Comparison of ENCODE assay signal across 9 cellular contexts in the genomic region with DNA sequence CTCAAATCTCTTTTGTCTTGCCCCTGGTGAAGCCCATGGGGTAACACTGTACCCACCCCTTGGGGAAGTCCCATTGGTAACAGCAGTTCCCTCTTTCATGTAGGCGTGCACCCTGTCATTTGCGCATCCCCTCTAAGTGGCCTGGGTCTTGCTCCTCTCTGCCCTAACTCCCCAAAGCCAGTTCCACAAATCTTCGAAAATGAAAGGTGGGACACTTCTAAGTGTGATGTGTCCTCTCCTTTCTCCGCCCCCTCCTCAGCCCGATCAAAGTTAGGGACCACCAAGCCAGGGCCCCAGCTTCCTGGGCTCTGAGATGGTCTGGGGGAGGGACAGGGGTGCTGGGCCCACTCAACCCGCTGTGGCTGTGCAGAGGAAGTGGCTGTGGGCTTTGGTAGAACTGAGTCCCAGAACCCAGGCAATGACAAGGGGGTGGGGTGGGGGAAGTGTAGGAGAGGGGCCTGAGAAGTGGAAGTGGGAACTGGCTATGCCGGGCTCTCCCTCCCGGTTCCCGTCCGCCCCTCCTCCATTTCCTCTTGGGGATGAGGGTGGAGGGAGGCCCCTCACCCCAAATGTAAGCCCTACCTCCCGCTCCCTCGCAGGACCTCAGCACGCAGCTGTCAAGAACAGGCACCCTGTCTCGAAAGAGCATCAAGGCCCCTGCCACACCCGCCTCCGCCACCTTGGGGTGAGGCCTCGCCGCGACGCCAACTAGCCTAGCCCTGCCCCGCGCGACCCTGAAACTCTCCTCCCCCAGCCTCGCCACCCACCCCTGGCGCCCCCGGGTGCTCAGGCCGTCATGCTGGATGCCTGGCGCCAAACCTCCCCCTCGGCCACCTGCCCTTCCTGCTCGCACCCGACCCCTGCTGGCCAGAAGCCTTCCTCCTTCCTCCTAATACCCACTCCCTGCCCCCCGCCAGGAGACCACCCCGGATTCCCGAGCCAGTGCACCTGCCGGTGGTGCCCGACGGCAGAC. TPM values are rescaled to one million over a fixed set of nuclear protein-coding genes. Genes with fewer than 3 reads are reported as not detected.
DNase-seq lines count a peak whose midpoint lies in the region; ATAC-seq and TF ChIP-seq lines count a peak whose summit lies in the region.
"Had no signal": no experiment of that assay in that cellular context is flagged by ENCODE, and none has a peak within 500 bp of the region (broad histone marks: within the 10 kb centered on the region; RNA-seq: fewer than 3 reads in every experiment).

No MANE protein-coding gene starts in this region.

- H3K9me3 Mint-ChIP-seq in activated CD8-positive, alpha-beta T cell treated with anti-CD3 and anti-CD28 coated beads for 36 hours: no peaks in the 10 kb centered on the region
- H3K9me3 Mint-ChIP-seq: nephron had no signal

- H3K4me3 Mint-ChIP-seq in activated CD8-positive, alpha-beta T cell treated with anti-CD3 and anti-CD28 coated beads for 36 hours: peak overlapping the region; percentile 65
- H3K4me3 Mint-ChIP-seq: nephron had no signal

- CTCF ChIA-PET in A673 (lab: Charles Lee): no interaction called here
- CTCF ChIA-PET in activated CD8-positive, alpha-beta T cell treated with anti-CD3 and anti-CD28 coated beads for 36 hours (lab: Charles Lee): interaction anchor here (1.0 to 1.9 kb wide), 5 partner anchors 9 to 38 kb away, joined by 3 to 8 read pairs (median 5); no protein-coding TSS in a partner anchor

- intact Hi-C loops in A673 (cut with micrococcal nuclease; ENCODE audit: unreplicated experiment): no loop called here
- intact Hi-C loops in activated CD8-positive, alpha-beta T cell treated with anti-CD3 and anti-CD28 coated beads for 36 hours (cut with micrococcal nuclease): no loop called here

- no peaks in the 10 kb centered on the region for H3K9me3 ChIP-seq in A673 (ENCODE audit: low read depth, low read length, poor library complexity, severe bottlenecking)

- no peaks in the 10 kb centered on the region for H3K27me3 Mint-ChIP-seq in activated CD8-positive, alpha-beta T cell treated with anti-CD3 and anti-CD28 coated beads for 36 hours

- ATAC-seq in GM21723 (IDR thresholded peaks at IDR 0.05; ENCODE audit: unreplicated experiment) (peak; percentile 42), GM18519 (IDR thresholded peaks at IDR 0.05; ENCODE audit: low FRiP score, unreplicated experiment) (no peak)
- peak; percentile 64 for ATAC-seq in activated CD8-positive, alpha-beta T cell treated with anti-CD3 and anti-CD28 coated beads for 36 hours

- H3K27me3 ChIP-seq in A673 (replicated peaks; ENCODE audit: insufficient read depth, low read depth, low read length, poor library complexity): no peaks in the 10 kb centered on the region

- peaks cover 27% of the 10 kb centered on the region for H3K36me3 ChIP-seq in A673 (ENCODE audit: insufficient read depth, low read length, poor library complexity, severe bottlenecking)

- DNase-seq in A673 (ENCODE audit: low spot score) (no peak), iPS-NIHi7 (ENCODE audit: extremely low spot score) (peak; percentile 65), OCI-M1 (lab: John Stamatoyannopoulos, UW) (no peak), kidney tubule cell (ENCODE audit: low spot score) (no peak), NCI-H2029 (lab: John Stamatoyannopoulos, UW) (no peak)
- peak; percentile 83 for DNase-seq in activated CD8-positive, alpha-beta T cell treated with anti-CD3 and anti-CD28 coated beads for 36 hours

- H3K4me1 Mint-ChIP-seq in activated CD8-positive, alpha-beta T cell treated with anti-CD3 and anti-CD28 coated beads for 36 hours (ENCODE audit: low read depth): peaks cover 76% of the 10 kb centered on the region

- peak; percentile 29; the same call in 1 of the 2 replicates for TF ChIP-seq CTCF in A673 (conservative IDR thresholded peaks at IDR 0.05; ENCODE audit: low read depth, low read length)
- TF ChIP-seq CTCF in activated CD8-positive, alpha-beta T cell treated with anti-CD3 and anti-CD28 coated beads for 36 hours (IDR thresholded peaks at IDR 0.05): peak; percentile 57

- no peak overlapping the region for H3K27ac ChIP-seq in A673 (ENCODE audit: low read depth, low read length, poor library complexity, severe bottlenecking)

- peak overlapping the region; percentile 97 for H3K27ac Mint-ChIP-seq in activated CD8-positive, alpha-beta T cell treated with anti-CD3 and anti-CD28 coated beads for 36 hours
- H3K27ac Mint-ChIP-seq: nephron had no signal

- POLR2A ChIA-PET in A673 (lab: Charles Lee; ENCODE audit: low non-redundant PET): no interaction called here
- POLR2A ChIA-PET in activated CD8-positive, alpha-beta T cell treated with anti-CD3 and anti-CD28 coated beads for 36 hours (lab: Charles Lee): interaction anchor here (0.8 to 3.1 kb wide), 8 partner anchors 9 to 33 kb away, joined by 3 to 21 read pairs (median 6); a partner anchor contains a TSS

- BruUV-seq in A673 (replicated peaks; lab: Mats Ljungman, UMichigan): no TSS peak

- H3K36me3 Mint-ChIP-seq in activated CD8-positive, alpha-beta T cell treated with anti-CD3 and anti-CD28 coated beads for 36 hours (ENCODE audit: low read depth): peaks cover 67% of the 10 kb centered on the region

- H3K4me1 ChIP-seq in A673 (ENCODE audit: insufficient read depth, low read length, poor library complexity, severe bottlenecking): no peaks in the 10 kb centered on the region

- H3K4me3 ChIP-seq in A673 (ENCODE audit: low read depth, low read length, poor library complexity, severe bottlenecking): no peak overlapping the region

RNA-seq across cellular contexts. Expression of a gene that starts 8.7 kb away (rescaled TPM):
- total RNA-seq in A673 (2021): 9.7 and 13.0 TPM in 2 replicates
- 10 to 100 TPM; 39.3 to 45.1 TPM for total RNA-seq in activated CD8-positive, alpha-beta T cell treated with anti-CD3 and anti-CD28 coated beads for 36 hours

RNA-seq across cellular contexts. Expression of a gene that starts 8.9 kb away (rescaled TPM):
- total RNA-seq in A673 (2021): 9.2 and 9.6 TPM in 2 replicates
- 10 to 100 TPM; 21.7 to 23.9 TPM for total RNA-seq in activated CD8-positive, alpha-beta T cell treated with anti-CD3 and anti-CD28 coated beads for 36 hours

RNA-seq across cellular contexts. Expression of a gene that starts 11.4 kb away (rescaled TPM):
- total RNA-seq in A673 (2021): 88.6 and 98.3 TPM in 2 replicates
- not detected for total RNA-seq in activated CD8-positive, alpha-beta T cell treated with anti-CD3 and anti-CD28 coated beads for 36 hours

Comparison
In these comparisons a context has a peak if more than half of its experiments do, and no peak if none do; other contexts are left out.
1. DNase-seq: peak in activated CD8-positive, alpha-beta T cell treated with anti-CD3 and anti-CD28 coated beads for 36 hours (single experiment) and iPS-NIHi7 (single experiment); none in A673 (single experiment), OCI-M1 (single experiment), kidney tubule cell (single experiment) and NCI-H2029 (single experiment).
2. RNA of a gene that starts 11.4 kb away (total RNA-seq): 88.6 to 98.3 TPM in A673; not detected in activated CD8-positive, alpha-beta T cell treated with anti-CD3 and anti-CD28 coated beads for 36 hours; every median in the first group is over 10 times any median in the second.